25 cellular contexts compared by ENCODE assay signal in genomic region chr1:158286966-158287365, GRCh38. TPM values are rescaled to one million over a fixed set of nuclear protein-coding genes. Genes with fewer than 3 reads are reported as not detected.
DNase-seq lines count a peak whose midpoint lies in the region; ATAC-seq and TF ChIP-seq lines count a peak whose summit lies in the region.
"Had no signal": no experiment of that assay in that cellular context is flagged by ENCODE, and none has a peak within 500 bp of the region (broad histone marks: within the 10 kb centered on the region; RNA-seq: fewer than 3 reads in every experiment).

No MANE protein-coding gene starts in this region.

- peak; percentile 27 for ATAC-seq in GM18868 (IDR thresholded peaks at IDR 0.05; ENCODE audit: unreplicated experiment)
- peak; percentile 22 for ATAC-seq in HG02870 (IDR thresholded peaks at IDR 0.05; ENCODE audit: unreplicated experiment)
- ATAC-seq in stimulated activated effector memory CD8-positive, alpha-beta T cell treated with anti-CD3 and anti-CD28 coated beads, Interleukin-12 subunit alpha, Interleukin-12 subunit beta, amount 100 ng/mL, for 72 hours: no peak
- ATAC-seq: esophagus mucosa, K562, upper lobe of right lung had no signal

- H3K36me3 Mint-ChIP-seq in stimulated activated effector memory CD8-positive, alpha-beta T cell treated with anti-CD3 and anti-CD28 coated beads, Interleukin-12 subunit alpha, Interleukin-12 subunit beta, amount 100 ng/mL, for 72 hours: no peaks in the 10 kb centered on the region
- H3K36me3 Mint-ChIP-seq: activated naive CD8-positive, alpha-beta T cell treated with anti-CD3 and anti-CD28 coated beads, Interleukin-2, amount 10 ng/mL, durations not matched to agents 7 days and 5 days; immature natural killer cell had no signal

- H3K79me2 ChIP-seq in OCI-LY3 (ENCODE audit: low read length): no peaks in the 10 kb centered on the region; the same call in 1 of the 2 replicates

- no peak for TF ChIP-seq CTCF in OCI-LY3 (IDR thresholded peaks at IDR 0.05; ENCODE audit: low read depth, low read length)
- TF ChIP-seq CTCF in coronary artery (IDR thresholded peaks at IDR 0.05): no peak

- peak overlapping the region; percentile 92 for H3K4me2 ChIP-seq in OCI-LY3 (ENCODE audit: low read length)
- H3K4me2 ChIP-seq: smooth muscle cell had no signal

- no peak for DNase-seq in stimulated activated effector memory CD8-positive, alpha-beta T cell treated with anti-CD3 and anti-CD28 coated beads, Interleukin-12 subunit alpha, Interleukin-12 subunit beta, amount 100 ng/mL, for 72 hours (ENCODE audit: low spot score in 2 of 2)
- DNase-seq in SIG-M5 (lab: John Stamatoyannopoulos, UW) (no peak), HuH-7.5 (ENCODE audit: low spot score) (no peak), occipital lobe (lab: John Stamatoyannopoulos, UW) (no peak), coronary artery (ENCODE audit: low spot score) (no peak)
- DNase-seq: activated CD4-positive, alpha-beta T cell treated with anti-CD3 and anti-CD28 coated beads for 4 hours; activated naive CD8-positive, alpha-beta T cell treated with anti-CD3 and anti-CD28 coated beads, Interleukin-2, amount 10 ng/mL, durations not matched to agents 7 days and 5 days; C1 segment of cervical spinal cord; DMS53; immature natural killer cell; mammary epithelial cell; NCI-H1436; Right ventricle myocardium superior; T-helper 9 cell; upper lobe of right lung had no signal

- no peak overlapping the region for H3K4me3 Mint-ChIP-seq in stimulated activated effector memory CD8-positive, alpha-beta T cell treated with anti-CD3 and anti-CD28 coated beads, Interleukin-12 subunit alpha, Interleukin-12 subunit beta, amount 100 ng/mL, for 72 hours
- H3K4me3 Mint-ChIP-seq: activated naive CD8-positive, alpha-beta T cell treated with anti-CD3 and anti-CD28 coated beads, Interleukin-2, amount 10 ng/mL, durations not matched to agents 7 days and 5 days; immature natural killer cell; nephron had no signal

- no peaks in the 10 kb centered on the region for H3K27me3 ChIP-seq in OCI-LY3 (ENCODE audit: low read depth, low read length)
- H3K27me3 ChIP-seq: upper lobe of right lung had no signal

- H3K27ac ChIP-seq in OCI-LY3 (ENCODE audit: low read length): peak overlapping the region; percentile 94
- H3K27ac ChIP-seq in coronary artery: no peak overlapping the region
- H3K27ac ChIP-seq: prostate gland had no signal

- H3K9me3 ChIP-seq in OCI-LY3 (ENCODE audit: insufficient read depth, low read length): no peaks in the 10 kb centered on the region
- H3K9me3 ChIP-seq: HAP-1, prostate gland, upper lobe of right lung had no signal

- peaks cover 14% of the 10 kb centered on the region for H3K36me3 ChIP-seq in OCI-LY3 (replicated peaks; ENCODE audit: low read depth, low read length)
- H3K36me3 ChIP-seq: HAP-1, prostate gland, upper lobe of right lung had no signal

- peak overlapping the region; percentile 68 for H3K4me3 ChIP-seq in OCI-LY3 (ENCODE audit: low read length)
- H3K4me3 ChIP-seq in coronary artery: no peak overlapping the region
- H3K4me3 ChIP-seq: HAP-1, K562, prostate gland, smooth muscle cell, upper lobe of right lung had no signal

- no peaks in the 10 kb centered on the region for H4K20me1 ChIP-seq in OCI-LY3 (ENCODE audit: insufficient read depth, low read length)

- H2AFZ ChIP-seq in OCI-LY3 (ENCODE audit: low read depth, low read length): no peak overlapping the region

- H3K4me1 ChIP-seq in OCI-LY3 (ENCODE audit: low read length): peaks cover 89% of the 10 kb centered on the region
- H3K4me1 ChIP-seq: HAP-1, prostate gland, upper lobe of right lung had no signal

- no peaks in the 10 kb centered on the region for H3K9me3 Mint-ChIP-seq in stimulated activated effector memory CD8-positive, alpha-beta T cell treated with anti-CD3 and anti-CD28 coated beads, Interleukin-12 subunit alpha, Interleukin-12 subunit beta, amount 100 ng/mL, for 72 hours
- H3K9me3 Mint-ChIP-seq: activated naive CD8-positive, alpha-beta T cell treated with anti-CD3 and anti-CD28 coated beads, Interleukin-2, amount 10 ng/mL, durations not matched to agents 7 days and 5 days; nephron had no signal

- peaks cover 16% of the 10 kb centered on the region for H3K4me1 Mint-ChIP-seq in stimulated activated effector memory CD8-positive, alpha-beta T cell treated with anti-CD3 and anti-CD28 coated beads, Interleukin-12 subunit alpha, Interleukin-12 subunit beta, amount 100 ng/mL, for 72 hours
- H3K4me1 Mint-ChIP-seq: nephron had no signal

- H3K27ac Mint-ChIP-seq in stimulated activated effector memory CD8-positive, alpha-beta T cell treated with anti-CD3 and anti-CD28 coated beads, Interleukin-12 subunit alpha, Interleukin-12 subunit beta, amount 100 ng/mL, for 72 hours: peak overlapping the region; percentile 18
- H3K27ac Mint-ChIP-seq: activated naive CD8-positive, alpha-beta T cell treated with anti-CD3 and anti-CD28 coated beads, Interleukin-2, amount 10 ng/mL, durations not matched to agents 7 days and 5 days; nephron had no signal

- peak overlapping the region; percentile 80 for H3K9ac ChIP-seq in OCI-LY3 (ENCODE audit: low read length)

RNA-seq across cellular contexts. Expression of gene CD1C, which starts 2.8 kb away (rescaled TPM):
- total RNA-seq in occipital lobe: not detected
- total RNA-seq: activated naive CD8-positive, alpha-beta T cell treated with anti-CD3 and anti-CD28 coated beads, Interleukin-2, amount 10 ng/mL, durations not matched to agents 7 days and 5 days; bronchial epithelial cell; K562; mammary epithelial cell; smooth muscle cell had no signal

RNA-seq across cellular contexts. Expression of gene CD1A, which starts 32.7 kb away (rescaled TPM):
- not detected for total RNA-seq in occipital lobe
- total RNA-seq: bronchial epithelial cell, esophagus mucosa, K562, mammary epithelial cell, prostate gland, Right ventricle myocardium superior, smooth muscle cell had no signal

RNA-seq across cellular contexts. Expression of gene CD1B, which starts 44.4 kb away (rescaled TPM):
- not detected for total RNA-seq in occipital lobe
- total RNA-seq: activated naive CD8-positive, alpha-beta T cell treated with anti-CD3 and anti-CD28 coated beads, Interleukin-2, amount 10 ng/mL, durations not matched to agents 7 days and 5 days; bronchial epithelial cell; esophagus mucosa; K562; mammary epithelial cell; prostate gland; Right ventricle myocardium superior; smooth muscle cell had no signal
